Comparison of ENCODE assay signal across 11 cellular contexts in the genomic region with DNA sequence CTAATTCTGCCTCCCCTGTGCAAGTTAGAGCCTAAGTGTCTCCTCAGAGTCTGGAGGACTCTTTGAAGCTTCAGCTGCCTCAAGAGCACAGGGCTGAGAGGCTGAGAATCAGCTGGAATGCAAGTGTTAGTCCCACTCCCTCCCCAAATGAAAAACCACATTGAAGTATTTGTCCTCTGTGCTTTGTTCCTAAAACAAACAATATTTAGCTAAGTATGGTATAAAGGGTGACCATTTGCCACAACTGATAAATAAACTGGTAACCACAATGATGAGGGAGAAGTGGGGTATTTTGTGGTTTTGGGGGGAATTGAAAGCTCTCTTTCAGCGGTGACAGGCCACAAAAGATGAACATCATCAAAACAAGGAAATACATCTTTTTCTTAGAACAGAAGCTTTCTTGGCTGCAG.
DNase-seq lines count a peak whose midpoint lies in the region; ATAC-seq and TF ChIP-seq lines count a peak whose summit lies in the region.
"Had no signal": no experiment of that assay in that cellular context is flagged by ENCODE, and none has a peak within 500 bp of the region (broad histone marks: within the 10 kb centered on the region; RNA-seq: fewer than 3 reads in every experiment).

No MANE protein-coding gene starts in this region.

- H3K4me3 ChIP-seq in dorsolateral prefrontal cortex = no peak overlapping the region
- no peak overlapping the region for H3K4me3 ChIP-seq in gastroesophageal sphincter
- no peak overlapping the region for H3K4me3 ChIP-seq in tibial nerve
- H3K4me3 ChIP-seq: neural progenitor cell had no signal

- ATAC-seq in GM19452 (IDR thresholded peaks at IDR 0.05; ENCODE audit: unreplicated experiment) (peak; percentile 63), gastroesophageal sphincter (no peak)
- ATAC-seq: Right ventricle myocardium inferior had no signal

- H3K4me1 Mint-ChIP-seq in activated naive CD8-positive, alpha-beta T cell treated with anti-CD3 and anti-CD28 coated beads for 36 hours = peaks cover 9% of the 10 kb centered on the region
- H3K4me1 Mint-ChIP-seq in activated CD4-positive, alpha-beta memory T cell treated with anti-CD3 and anti-CD28 coated beads, Interleukin-2, amount 10 ng/mL, durations not matched to agents 7 days and 5 days = peaks cover 15% of the 10 kb centered on the region
- H3K4me1 Mint-ChIP-seq: neural progenitor cell had no signal

- peaks cover 0 to 4% (median 0%) of the 10 kb centered on the region in 45 donors for H3K27me3 ChIP-seq in dorsolateral prefrontal cortex
- no peaks in the 10 kb centered on the region for H3K27me3 ChIP-seq in gastroesophageal sphincter
- no peaks in the 10 kb centered on the region for H3K27me3 ChIP-seq in tibial nerve
- H3K27me3 ChIP-seq: neural progenitor cell had no signal

- H3K9me3 ChIP-seq in gastroesophageal sphincter (no peaks in the 10 kb centered on the region), tibial nerve (no peaks in the 10 kb centered on the region)

- CTCF ChIA-PET in activated CD4-positive, alpha-beta memory T cell treated with anti-CD3 and anti-CD28 coated beads, Interleukin-2, amount 10 ng/mL, durations not matched to agents 7 days and 5 days (lab: Charles Lee) = no interaction called here

- H3K27me3 Mint-ChIP-seq in activated naive CD8-positive, alpha-beta T cell treated with anti-CD3 and anti-CD28 coated beads for 36 hours = peaks cover 26% of the 10 kb centered on the region
- H3K27me3 Mint-ChIP-seq in activated CD4-positive, alpha-beta memory T cell treated with anti-CD3 and anti-CD28 coated beads, Interleukin-2, amount 10 ng/mL, durations not matched to agents 7 days and 5 days = peaks cover 11% of the 10 kb centered on the region

- TF ChIP-seq EP300 in gastroesophageal sphincter (IDR thresholded peaks at IDR 0.05) = no peak
- TF ChIP-seq EP300 in tibial nerve (IDR thresholded peaks at IDR 0.05) = no peak

- no peaks in the 10 kb centered on the region for H3K4me1 ChIP-seq in gastroesophageal sphincter
- H3K4me1 ChIP-seq in tibial nerve = no peaks in the 10 kb centered on the region

- H3K9me3 Mint-ChIP-seq in activated naive CD8-positive, alpha-beta T cell treated with anti-CD3 and anti-CD28 coated beads for 36 hours = no peaks in the 10 kb centered on the region
- H3K9me3 Mint-ChIP-seq in activated CD4-positive, alpha-beta memory T cell treated with anti-CD3 and anti-CD28 coated beads, Interleukin-2, amount 10 ng/mL, durations not matched to agents 7 days and 5 days = no peaks in the 10 kb centered on the region

- no peaks in the 10 kb centered on the region for H3K36me3 Mint-ChIP-seq in activated naive CD8-positive, alpha-beta T cell treated with anti-CD3 and anti-CD28 coated beads for 36 hours
- H3K36me3 Mint-ChIP-seq in activated CD4-positive, alpha-beta memory T cell treated with anti-CD3 and anti-CD28 coated beads, Interleukin-2, amount 10 ng/mL, durations not matched to agents 7 days and 5 days (ENCODE audit: low read depth) = no peaks in the 10 kb centered on the region
- H3K36me3 Mint-ChIP-seq: neural progenitor cell had no signal

- POLR2A ChIA-PET in activated CD4-positive, alpha-beta memory T cell treated with anti-CD3 and anti-CD28 coated beads, Interleukin-2, amount 10 ng/mL, durations not matched to agents 7 days and 5 days (lab: Charles Lee) = no interaction called here

- H3K4me3 Mint-ChIP-seq in activated naive CD8-positive, alpha-beta T cell treated with anti-CD3 and anti-CD28 coated beads for 36 hours = no peak overlapping the region
- H3K4me3 Mint-ChIP-seq in activated CD4-positive, alpha-beta memory T cell treated with anti-CD3 and anti-CD28 coated beads, Interleukin-2, amount 10 ng/mL, durations not matched to agents 7 days and 5 days = no peak overlapping the region
- H3K4me3 Mint-ChIP-seq: neural progenitor cell had no signal

- WGBS in gastroesophageal sphincter (ENCODE audit: low coverage in 1 of 2), 2 donors = 79 to 86% methylated on average over 1 of the region's 1 CpG
- WGBS in tibial nerve, 2 donors = 52 to 69% methylated on average over 1 of the region's 1 CpG

- H3K36me3 ChIP-seq in gastroesophageal sphincter (no peaks in the 10 kb centered on the region), tibial nerve (no peaks in the 10 kb centered on the region)
- H3K36me3 ChIP-seq: neural progenitor cell had no signal

- no peak for TF ChIP-seq CTCF in dorsolateral prefrontal cortex (IDR thresholded peaks at IDR 0.05 in 54 of 56, conservative IDR thresholded peaks at IDR 0.05 in 2 of 56; ENCODE audit: low read depth in 1 of 56, partially characterized antibody in 56 of 56)
- TF ChIP-seq CTCF in gastroesophageal sphincter (IDR thresholded peaks at IDR 0.05) = no peak
- no peak for TF ChIP-seq CTCF in tibial nerve (IDR thresholded peaks at IDR 0.05)

- H3K27ac ChIP-seq in dorsolateral prefrontal cortex = no peak overlapping the region
- H3K27ac ChIP-seq in gastroesophageal sphincter = no peak overlapping the region
- no peak overlapping the region for H3K27ac ChIP-seq in tibial nerve
- H3K27ac ChIP-seq: neural progenitor cell had no signal

- DNase-seq in DMS79 treated with DMSO at 0.1 percent for 48 hours (lab: John Stamatoyannopoulos, UW) (peak; percentile 85), KG1 (lab: John Stamatoyannopoulos, UW) (peak; percentile 16), dorsolateral prefrontal cortex (no peak), tibial nerve (ENCODE audit: low spot score in 2 of 2) (no peak)
- no peak for DNase-seq in activated naive CD8-positive, alpha-beta T cell treated with anti-CD3 and anti-CD28 coated beads for 36 hours
- DNase-seq in activated CD4-positive, alpha-beta memory T cell treated with anti-CD3 and anti-CD28 coated beads, Interleukin-2, amount 10 ng/mL, durations not matched to agents 7 days and 5 days = no peak
- DNase-seq: NCI-H2107 had no signal

- peak overlapping the region; percentile 11 for H3K27ac Mint-ChIP-seq in activated naive CD8-positive, alpha-beta T cell treated with anti-CD3 and anti-CD28 coated beads for 36 hours
- H3K27ac Mint-ChIP-seq in activated CD4-positive, alpha-beta memory T cell treated with anti-CD3 and anti-CD28 coated beads, Interleukin-2, amount 10 ng/mL, durations not matched to agents 7 days and 5 days = no peak overlapping the region
- H3K27ac Mint-ChIP-seq: neural progenitor cell had no signal

- no peak for TF ChIP-seq POLR2A in gastroesophageal sphincter (IDR thresholded peaks at IDR 0.05)
- TF ChIP-seq POLR2A in tibial nerve (IDR thresholded peaks at IDR 0.05) = no peak

- intact Hi-C loops in dorsolateral prefrontal cortex (cut with DNase I) = no loop called here

Comparison
In these comparisons a context has a peak if more than half of its experiments do, and no peak if none do; other contexts are left out.
1. DNase-seq: peak in DMS79 treated with DMSO at 0.1 percent for 48 hours (single experiment) and KG1 (single experiment); none in activated naive CD8-positive, alpha-beta T cell treated with anti-CD3 and anti-CD28 coated beads for 36 hours (single experiment), dorsolateral prefrontal cortex (0 of 10), activated CD4-positive, alpha-beta memory T cell treated with anti-CD3 and anti-CD28 coated beads, Interleukin-2, amount 10 ng/mL, durations not matched to agents 7 days and 5 days (single experiment) and tibial nerve (0 of 2).